18 cellular contexts compared by ENCODE assay signal in genomic region chr18:35828591-35828990, GRCh38.
DNase-seq lines count a peak whose midpoint lies in the region; ATAC-seq and TF ChIP-seq lines count a peak whose summit lies in the region.
"Had no signal": no experiment of that assay in that cellular context is flagged by ENCODE, and none has a peak within 500 bp of the region (broad histone marks: within the 10 kb centered on the region; RNA-seq: fewer than 3 reads in every experiment).

No MANE protein-coding gene starts in this region.

- CTCF ChIA-PET in activated naive CD4-positive, alpha-beta T cell treated with anti-CD3 and anti-CD28 coated beads for 36 hours (lab: Charles Lee), result no interaction called here
- CTCF ChIA-PET in WTC11 (lab: Charles Lee), result interaction anchor here (3.8 kb wide), 1 partner anchor 9 kb away, joined by 29 read pairs; no protein-coding TSS in a partner anchor

- no peaks in the 10 kb centered on the region for H3K36me3 Mint-ChIP-seq in activated naive CD4-positive, alpha-beta T cell treated with anti-CD3 and anti-CD28 coated beads for 36 hours (ENCODE audit: low read depth)
- H3K36me3 Mint-ChIP-seq in WTC11 (peaks cover 61% of the 10 kb centered on the region), type B pancreatic cell (no peaks in the 10 kb centered on the region)
- H3K36me3 Mint-ChIP-seq: CD8-positive, alpha-beta T cell had no signal

- H3K27me3 ChIP-seq in iPS DF 6.9 (ENCODE audit: control insufficient read depth, insufficient read depth, low read length) (no peaks in the 10 kb centered on the region; the same call in 1 of the 2 replicates), trophoblast cell (ENCODE audit: insufficient read depth, low read length) (no peaks in the 10 kb centered on the region)

- no peak overlapping the region for H2AFZ ChIP-seq in trophoblast cell (ENCODE audit: insufficient read depth, low read length, poor library complexity)
- H2AFZ ChIP-seq: GM23248 had no signal

- no peak overlapping the region for H4K8ac ChIP-seq in trophoblast cell (ENCODE audit: low read depth, low read length)

- H2AK5ac ChIP-seq in trophoblast cell (ENCODE audit: low read length), result no peak overlapping the region

- no peak overlapping the region for H3K23ac ChIP-seq in trophoblast cell (ENCODE audit: low read length)

- no peak overlapping the region for H3K18ac ChIP-seq in trophoblast cell (ENCODE audit: low read length)

- H3K36me3 ChIP-seq in iPS DF 6.9 (ENCODE audit: control insufficient read depth, insufficient read depth, low read length) (peaks cover 3% of the 10 kb centered on the region; the same call in 1 of the 2 replicates), trophoblast cell (ENCODE audit: control insufficient read depth in 1 of 2, insufficient read depth in 2 of 2, low read length in 2 of 2) (peaks cover 0 to 2% of the 10 kb centered on the region in 2 experiments)

- no peak for DNase-seq in activated naive CD4-positive, alpha-beta T cell treated with anti-CD3 and anti-CD28 coated beads for 36 hours
- DNase-seq in activated naive CD4-positive, alpha-beta T cell (lab: John Stamatoyannopoulos, UW), result no peak
- DNase-seq in WTC11 (ENCODE audit: low spot score) (no peak), iPS DF 6.9 (ENCODE audit: low read depth, low spot score) (no peak), trophoblast cell (peak; percentile 57 to 89), type B pancreatic cell (ENCODE audit: extremely low spot score, unreplicated experiment) (no peak), germinal center (ENCODE audit: low spot score) (no peak), NCI-H1417 treated with DMSO at 0.1 percent for 48 hours (lab: John Stamatoyannopoulos, UW) (no peak)
- DNase-seq: CD8-positive, alpha-beta T cell; COR-L47; GM23248; HCEC 1CT; HFFc6 had no signal

- no peak overlapping the region for H3K4me3 Mint-ChIP-seq in activated naive CD4-positive, alpha-beta T cell treated with anti-CD3 and anti-CD28 coated beads for 36 hours
- H3K4me3 Mint-ChIP-seq in WTC11 (no peak overlapping the region), type B pancreatic cell (no peak overlapping the region)
- H3K4me3 Mint-ChIP-seq: CD14-positive monocyte; CD8-positive, alpha-beta T cell; HFFc6; IgD-negative memory B cell had no signal

- no peak overlapping the region for H4K12ac ChIP-seq in trophoblast cell (ENCODE audit: low read depth, low read length)

- H3K4me1 ChIP-seq in iPS DF 6.9 (ENCODE audit: control insufficient read depth, insufficient read depth, low read length) (peaks cover 8% of the 10 kb centered on the region; the same call in 1 of the 2 replicates), trophoblast cell (ENCODE audit: control insufficient read depth in 1 of 2, insufficient read depth in 2 of 2, low read length in 2 of 2) (peaks cover 0 to 3% of the 10 kb centered on the region in 2 experiments)

- peaks cover 15% of the 10 kb centered on the region for H3K4me1 Mint-ChIP-seq in activated naive CD4-positive, alpha-beta T cell treated with anti-CD3 and anti-CD28 coated beads for 36 hours (ENCODE audit: low read depth)
- H3K4me1 Mint-ChIP-seq in WTC11 (peaks cover 53% of the 10 kb centered on the region), type B pancreatic cell (ENCODE audit: unreplicated experiment) (no peaks in the 10 kb centered on the region)

- intact Hi-C loops in activated naive CD4-positive, alpha-beta T cell treated with anti-CD3 and anti-CD28 coated beads for 36 hours (cut with micrococcal nuclease), result loop anchor here (5.0 to 10.0 kb wide), 3 partner anchors 251 to 964 kb away; partner anchors contain the start of gene MAPRE2

- H3K14ac ChIP-seq in trophoblast cell (ENCODE audit: low read length), result no peak overlapping the region

- no peak overlapping the region for H3K4ac ChIP-seq in trophoblast cell (ENCODE audit: low read depth, low read length)

- TF ChIP-seq CTCF in WTC11 (IDR thresholded peaks at IDR 0.05) (no peak), type B pancreatic cell (conservative IDR thresholded peaks at IDR 0.05) (no peak)

- H3K4me2 ChIP-seq in trophoblast cell (ENCODE audit: low read length), result no peak overlapping the region

- H4K91ac ChIP-seq in trophoblast cell (ENCODE audit: low read depth, low read length), result peak overlapping the region; percentile 30

- no peak for ATAC-seq in WTC11
- ATAC-seq: CD8-positive, alpha-beta T cell; GM12878 had no signal

- no peaks in the 10 kb centered on the region for H3K79me2 ChIP-seq in trophoblast cell (ENCODE audit: control insufficient read depth, insufficient read depth, low read length, poor library complexity)

- POLR2A ChIA-PET in WTC11 (lab: Charles Lee), result interaction anchor here (1.1 kb wide), 1 partner anchor 14 kb away, joined by 4 read pairs; no protein-coding TSS in a partner anchor

- H3K27me3 Mint-ChIP-seq in activated naive CD4-positive, alpha-beta T cell treated with anti-CD3 and anti-CD28 coated beads for 36 hours (ENCODE audit: low read depth), result peaks cover 29% of the 10 kb centered on the region
- H3K27me3 Mint-ChIP-seq in WTC11 (ENCODE audit: low read depth), result peaks cover 20% of the 10 kb centered on the region
- no peaks in the 10 kb centered on the region for H3K27me3 Mint-ChIP-seq in type B pancreatic cell
- H3K27me3 Mint-ChIP-seq: IgD-negative memory B cell had no signal

- H3K4me3 ChIP-seq in iPS DF 6.9 (ENCODE audit: low read length), result no peak overlapping the region
- H3K4me3 ChIP-seq in trophoblast cell (ENCODE audit: low read depth, low read length), result no peak overlapping the region
- H3K4me3 ChIP-seq: GM12878, GM23248 had no signal

- peaks cover 25% of the 10 kb centered on the region for H3K9me3 Mint-ChIP-seq in activated naive CD4-positive, alpha-beta T cell treated with anti-CD3 and anti-CD28 coated beads for 36 hours
- peaks cover 62% of the 10 kb centered on the region for H3K9me3 Mint-ChIP-seq in WTC11
- H3K9me3 Mint-ChIP-seq in type B pancreatic cell, result peaks cover 21% of the 10 kb centered on the region

- H2BK5ac ChIP-seq in trophoblast cell (ENCODE audit: low read depth, low read length, poor library complexity), result no peak overlapping the region

- H3K27ac ChIP-seq in iPS DF 6.9 (ENCODE audit: low read length) (peak overlapping the region; percentile 95), trophoblast cell (ENCODE audit: low read depth, low read length) (peak overlapping the region; percentile 73)
- H3K27ac ChIP-seq: 22Rv1, GM23248, HL-60 had no signal

- H3K9me3 ChIP-seq in iPS DF 6.9 (ENCODE audit: control insufficient read depth, insufficient read depth, low read length) (peaks cover 10% of the 10 kb centered on the region), trophoblast cell (ENCODE audit: insufficient read depth, low read depth, low read length) (peaks cover 9% of the 10 kb centered on the region)

- peak overlapping the region; percentile 75 for H3K27ac Mint-ChIP-seq in activated naive CD4-positive, alpha-beta T cell treated with anti-CD3 and anti-CD28 coated beads for 36 hours
- H3K27ac Mint-ChIP-seq in WTC11, result peak overlapping the region; percentile 97
- no peak overlapping the region for H3K27ac Mint-ChIP-seq in type B pancreatic cell
- H3K27ac Mint-ChIP-seq: CD8-positive, alpha-beta T cell; HFFc6 had no signal

- peaks cover 2% of the 10 kb centered on the region for H3K79me1 ChIP-seq in trophoblast cell (ENCODE audit: low read length)

- no peak overlapping the region for H3K9ac ChIP-seq in trophoblast cell (ENCODE audit: low read length)
- H3K9ac ChIP-seq: GM23248 had no signal

- no CpG with 5 or more reads among the region's 2 CpGs for WGBS in iPS DF 6.9 (ENCODE audit: insufficient coverage, insufficient read length)
- WGBS in trophoblast cell (ENCODE audit: extremely low coverage, insufficient coverage, insufficient read length), result no CpG with 5 or more reads among the region's 2 CpGs

- H2BK120ac ChIP-seq in trophoblast cell (ENCODE audit: insufficient read depth, low read length, poor library complexity), result no peak overlapping the region

- H2BK12ac ChIP-seq in trophoblast cell (ENCODE audit: low read length), result no peak overlapping the region

TF ChIP-seq in WTC11, 78 proteins besides CTCF, POLR2A, EP300 and RAD21:
- TF ChIP-seq TEAD4 (CRISPR knock-in tag; IDR thresholded peaks at IDR 0.05) (no peak), NR3C1 (CRISPR knock-in tag; conservative IDR thresholded peaks at IDR 0.05; ENCODE audit: low read depth) (no peak), GTF2I (CRISPR knock-in tag; conservative IDR thresholded peaks at IDR 0.05) (no peak), SMAD3 (CRISPR knock-in tag; IDR thresholded peaks at IDR 0.05; ENCODE audit: borderline replicate concordance) (no peak), ZNF396 (CRISPR knock-in tag; IDR thresholded peaks at IDR 0.05; ENCODE audit: borderline replicate concordance) (no peak), CBFB (CRISPR knock-in tag; IDR thresholded peaks at IDR 0.05; ENCODE audit: low read depth) (no peak), FOXP4 (CRISPR knock-in tag; IDR thresholded peaks at IDR 0.05) (no peak), ETV6 (CRISPR knock-in tag; IDR thresholded peaks at IDR 0.05) (no peak)

Comparison
In these comparisons a context has a peak if more than half of its experiments do, and no peak if none do; other contexts are left out.
1. DNase-seq: peak in trophoblast cell (2 of 2); none in activated naive CD4-positive, alpha-beta T cell treated with anti-CD3 and anti-CD28 coated beads for 36 hours (single experiment), activated naive CD4-positive, alpha-beta T cell (0 of 4), WTC11 (single experiment), iPS DF 6.9 (single experiment), type B pancreatic cell (single experiment), germinal center (single experiment) and NCI-H1417 treated with DMSO at 0.1 percent for 48 hours (single experiment).